19 cellular contexts compared by ENCODE assay signal in genomic region chr21:28615276-28615675, GRCh38.
A peak's percentile ranks its signal among the peaks of the same experiment; 100 is the strongest.
DNase-seq lines count a peak whose midpoint lies in the region; ATAC-seq, FAIRE-seq and TF ChIP-seq lines count a peak whose summit lies in the region.
"Had no signal": no experiment of that assay in that cellular context is flagged by ENCODE, and none has a peak within 500 bp of the region (broad histone marks: within the 10 kb centered on the region; RNA-seq: fewer than 3 reads in every experiment).

No MANE protein-coding gene starts in this region.

- CTCF ChIA-PET in endothelial cell of umbilical vein (lab: Charles Lee) = no interaction called here

- no peak for ATAC-seq in lower lobe of right lung
- no peak for ATAC-seq in T-helper 17 cell
- ATAC-seq in GM18907 (IDR thresholded peaks at IDR 0.05; ENCODE audit: unreplicated experiment) = no peak

- H3K27ac Mint-ChIP-seq in neural crest cell (ENCODE audit: unreplicated experiment) = peak overlapping the region; percentile 27
- H3K27ac Mint-ChIP-seq in T-helper 17 cell = no peak overlapping the region
- H3K27ac Mint-ChIP-seq: activated B cell treated with CpG ODN at 0.5 μM for 24 hours; activated naive CD4-positive, alpha-beta T cell treated with anti-CD3 and anti-CD28 coated beads, Interleukin-2, amount 10 ng/mL, durations not matched to agents 7 days and 5 days; progenitor cell of endocrine pancreas had no signal

- no peak for TF ChIP-seq POLR2A in endothelial cell of umbilical vein (IDR thresholded peaks at IDR 0.05; ENCODE audit: low read depth, low read length)

- peaks cover 4% of the 10 kb centered on the region for H3K9me3 Mint-ChIP-seq in neural crest cell
- H3K9me3 Mint-ChIP-seq: activated B cell treated with CpG ODN at 0.5 μM for 24 hours; activated naive CD4-positive, alpha-beta T cell treated with anti-CD3 and anti-CD28 coated beads, Interleukin-2, amount 10 ng/mL, durations not matched to agents 7 days and 5 days had no signal

- no peak for TF ChIP-seq CTCF in AG10803 (conservative IDR thresholded peaks at IDR 0.05; ENCODE audit: low read length)
- TF ChIP-seq CTCF in endothelial cell of umbilical vein (IDR thresholded peaks at IDR 0.05; ENCODE audit: extremely low read depth in 1 of 2, insufficient read depth in 1 of 2, low read depth in 1 of 2, low read length in 2 of 2) = no peak
- no peak for TF ChIP-seq CTCF in neural crest cell (conservative IDR thresholded peaks at IDR 0.05)
- TF ChIP-seq CTCF in lower lobe of right lung (IDR thresholded peaks at IDR 0.05) = no peak

- intact Hi-C loops in endothelial cell of umbilical vein (cut with micrococcal nuclease) (no loop called here), lower lobe of right lung (cut with DNase I) (no loop called here)

- H3K36me3 Mint-ChIP-seq in neural crest cell (ENCODE audit: low read depth) = no peaks in the 10 kb centered on the region
- no peaks in the 10 kb centered on the region for H3K36me3 Mint-ChIP-seq in T-helper 17 cell (ENCODE audit: low read depth)
- H3K36me3 Mint-ChIP-seq: activated naive CD4-positive, alpha-beta T cell treated with anti-CD3 and anti-CD28 coated beads, Interleukin-2, amount 10 ng/mL, durations not matched to agents 7 days and 5 days had no signal

- H3K9me3 ChIP-seq in endothelial cell of umbilical vein (replicated peaks; ENCODE audit: control insufficient read depth, insufficient read depth, low read length) = no peaks in the 10 kb centered on the region
- no peaks in the 10 kb centered on the region for H3K9me3 ChIP-seq in lower lobe of right lung
- H3K9me3 ChIP-seq in T-helper 17 cell (ENCODE audit: control insufficient read depth, low read length, poor library complexity, severe bottlenecking) = no peaks in the 10 kb centered on the region
- H3K9me3 ChIP-seq: suprapubic skin had no signal

- peak overlapping the region; percentile 41 for H2AFZ ChIP-seq in endothelial cell of umbilical vein (ENCODE audit: low read depth, low read length)

- no peak overlapping the region for H3K4me3 Mint-ChIP-seq in neural crest cell
- H3K4me3 Mint-ChIP-seq in T-helper 17 cell = no peak overlapping the region
- H3K4me3 Mint-ChIP-seq: activated B cell treated with CpG ODN at 0.5 μM for 24 hours; activated naive CD4-positive, alpha-beta T cell treated with anti-CD3 and anti-CD28 coated beads, Interleukin-2, amount 10 ng/mL, durations not matched to agents 7 days and 5 days; central memory CD8-positive, alpha-beta T cell had no signal

- FAIRE-seq in endothelial cell of umbilical vein (lab: Jason Lieb, UNC) = no peak
- FAIRE-seq: keratinocyte had no signal

- no peaks in the 10 kb centered on the region for H4K20me1 ChIP-seq in endothelial cell of umbilical vein (replicated peaks; ENCODE audit: control insufficient read depth, extremely low read depth, insufficient read depth, low read length)

- H3K9ac ChIP-seq in endothelial cell of umbilical vein (replicated peaks; ENCODE audit: extremely low read depth, insufficient read depth, low read length) = no peak overlapping the region

- dilution Hi-C loops in endothelial cell of umbilical vein (cut with MboI; ENCODE audit: extremely low pct_ligation_motif_present, low sequenced_read_pairs) = no loop called here

- H3K27me3 ChIP-seq in endothelial cell of umbilical vein (ENCODE audit: control insufficient read depth in 2 of 2, insufficient read depth in 2 of 2, low read length in 2 of 2) (no peaks in the 10 kb centered on the region), lower lobe of right lung (ENCODE audit: low read depth) (no peaks in the 10 kb centered on the region)
- H3K27me3 ChIP-seq: suprapubic skin had no signal

- no peaks in the 10 kb centered on the region for H3K79me2 ChIP-seq in endothelial cell of umbilical vein (ENCODE audit: control insufficient read depth, insufficient read depth, low read length)

- H3K4me1 ChIP-seq in endothelial cell of umbilical vein (ENCODE audit: control insufficient read depth, extremely low read depth, insufficient read depth, low read length) = no peaks in the 10 kb centered on the region
- H3K4me1 ChIP-seq in lower lobe of right lung = no peaks in the 10 kb centered on the region
- H3K4me1 ChIP-seq: suprapubic skin had no signal

- H3K4me1 Mint-ChIP-seq in neural crest cell (peaks cover 3% of the 10 kb centered on the region), T-helper 17 cell (no peaks in the 10 kb centered on the region)
- H3K4me1 Mint-ChIP-seq: activated naive CD4-positive, alpha-beta T cell treated with anti-CD3 and anti-CD28 coated beads, Interleukin-2, amount 10 ng/mL, durations not matched to agents 7 days and 5 days had no signal

- H3K27ac ChIP-seq in endothelial cell of umbilical vein (ENCODE audit: insufficient read depth, low read depth, low read length) = no peak overlapping the region
- no peak overlapping the region for H3K27ac ChIP-seq in lower lobe of right lung
- H3K27ac ChIP-seq: RWPE1, suprapubic skin had no signal

- no peak overlapping the region for H3K4me2 ChIP-seq in endothelial cell of umbilical vein (ENCODE audit: insufficient read depth, low read length)

- POLR2A ChIA-PET in endothelial cell of umbilical vein (lab: Charles Lee) = no interaction called here

- H3K36me3 ChIP-seq in endothelial cell of umbilical vein (ENCODE audit: control insufficient read depth in 2 of 2, extremely low read depth in 1 of 2, insufficient read depth in 2 of 2, low read length in 2 of 2) (no peaks in the 10 kb centered on the region), lower lobe of right lung (no peaks in the 10 kb centered on the region)
- H3K36me3 ChIP-seq: suprapubic skin had no signal

- no TSS peak for BruUV-seq in endothelial cell of umbilical vein (replicated peaks; lab: Mats Ljungman, UMichigan)

- H3K27me3 Mint-ChIP-seq in neural crest cell (ENCODE audit: low read depth) = no peaks in the 10 kb centered on the region
- H3K27me3 Mint-ChIP-seq in T-helper 17 cell = no peaks in the 10 kb centered on the region
- H3K27me3 Mint-ChIP-seq: activated B cell treated with CpG ODN at 0.5 μM for 24 hours; activated naive CD4-positive, alpha-beta T cell treated with anti-CD3 and anti-CD28 coated beads, Interleukin-2, amount 10 ng/mL, durations not matched to agents 7 days and 5 days; central memory CD8-positive, alpha-beta T cell; progenitor cell of endocrine pancreas had no signal

- H3K4me3 ChIP-seq in AG10803 (ENCODE audit: low read length) (no peak overlapping the region), endothelial cell of umbilical vein (replicated peaks in 1 of 3; ENCODE audit: insufficient read depth in 1 of 3, low read depth in 1 of 3, low read length in 3 of 3) (no peak overlapping the region), lower lobe of right lung (no peak overlapping the region)
- H3K4me3 ChIP-seq: suprapubic skin had no signal

- DNase-seq in AG10803 (ENCODE audit: low read depth) (peak; percentile 85), M059J (ENCODE audit: low read depth) (peak; percentile 75), endothelial cell of umbilical vein (ENCODE audit: low read depth, low spot score) (no peak), neural crest cell (ENCODE audit: low read depth, low spot score) (no peak), lower lobe of right lung (no peak), T-helper 17 cell (no peak), DMS79 treated with DMSO at 0.1 percent for 48 hours (lab: John Stamatoyannopoulos, UW) (no peak)
- DNase-seq: activated B cell treated with CpG ODN at 0.5 μM for 24 hours; activated naive CD4-positive, alpha-beta T cell treated with anti-CD3 and anti-CD28 coated beads, Interleukin-2, amount 10 ng/mL, durations not matched to agents 7 days and 5 days; head of caudate nucleus; NCI-H2081; NCI-H82; T-helper 1 cell had no signal

- no peaks in the 10 kb centered on the region for H3K9me1 ChIP-seq in endothelial cell of umbilical vein (replicated peaks; ENCODE audit: control insufficient read depth, extremely low read depth, insufficient read depth, low read length)

TF ChIP-seq in endothelial cell of umbilical vein, 7 proteins besides CTCF, POLR2A, EP300 and RAD21:
- TF ChIP-seq JUN (IDR thresholded peaks at IDR 0.05; ENCODE audit: borderline replicate concordance, insufficient read depth, insufficient read length, low read depth) (no peak), MYC (IDR thresholded peaks at IDR 0.05; ENCODE audit: low read depth, low read length) (no peak), POLR2AphosphoS5 (IDR thresholded peaks at IDR 0.05; ENCODE audit: insufficient read depth, low read depth, low read length) (no peak), FOS (IDR thresholded peaks at IDR 0.05; ENCODE audit: borderline replicate concordance, insufficient read depth, low read length) (no peak), EZH2 (IDR thresholded peaks at IDR 0.05; ENCODE audit: borderline replicate concordance, low read depth, low read length, severe bottlenecking) (no peak), GATA2 (IDR thresholded peaks at IDR 0.05; ENCODE audit: insufficient read depth, insufficient read length, low read depth, low read length) (no peak), MAX (IDR thresholded peaks at IDR 0.05; ENCODE audit: insufficient read depth, insufficient read length) (no peak)

Comparison
In these comparisons a context has a peak if more than half of its experiments do, and no peak if none do; other contexts are left out.
1. DNase-seq: peak in AG10803 (single experiment) and M059J (single experiment); none in endothelial cell of umbilical vein (single experiment), neural crest cell (single experiment), lower lobe of right lung (single experiment), T-helper 17 cell (0 of 3) and DMS79 treated with DMSO at 0.1 percent for 48 hours (single experiment).